16 cellular contexts compared by ENCODE assay signal in the genomic region with DNA sequence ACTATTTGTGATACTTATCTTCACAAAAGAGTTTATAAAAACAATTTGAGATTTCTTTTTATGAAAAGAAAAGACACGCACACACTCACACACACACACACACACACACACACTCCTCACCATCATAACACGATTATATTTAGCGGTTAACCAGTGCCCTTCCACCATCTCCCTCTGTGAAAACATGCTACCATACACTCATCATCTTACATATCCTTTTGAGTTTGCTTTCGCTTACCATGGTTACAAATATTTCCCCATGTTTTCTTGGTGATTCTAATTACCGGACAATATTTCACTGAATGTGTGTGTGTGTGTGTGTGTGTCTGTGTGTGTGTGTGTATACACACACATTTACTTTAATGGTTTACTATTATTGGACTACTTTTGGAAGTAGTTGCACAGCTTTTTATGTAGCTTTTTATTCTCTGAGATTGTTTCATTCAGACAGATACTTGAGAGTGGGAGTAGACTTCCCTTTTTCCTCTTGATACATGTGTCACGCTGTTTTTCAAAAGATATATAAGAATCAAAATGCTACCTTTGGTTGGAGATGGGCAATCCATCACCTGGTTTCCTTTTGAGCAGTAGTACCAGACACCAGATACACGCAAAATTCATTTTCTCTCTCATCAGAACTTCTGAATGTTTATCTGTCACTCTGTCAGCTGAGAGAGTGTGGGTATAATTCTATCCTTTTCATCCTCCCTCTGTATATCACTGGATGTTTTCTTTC.
DNase-seq lines count a peak whose midpoint lies in the region; ATAC-seq and TF ChIP-seq lines count a peak whose summit lies in the region.
"Had no signal": no experiment of that assay in that cellular context is flagged by ENCODE, and none has a peak within 500 bp of the region (broad histone marks: within the 10 kb centered on the region; RNA-seq: fewer than 3 reads in every experiment).

No MANE protein-coding gene starts in this region.

- TF ChIP-seq CTCF in GM13976 (IDR thresholded peaks at IDR 0.05; ENCODE audit: borderline replicate concordance, control extremely low read depth, extremely low read depth, insufficient read depth, missing control alignments) (no peak), activated B cell treated with CpG ODN at 0.5 μM for 24 hours (IDR thresholded peaks at IDR 0.05) (no peak), osteocyte (IDR thresholded peaks at IDR 0.05) (no peak)

- in situ Hi-C loops in GM13976 (cut with MboI; ENCODE audit: low sequenced_read_pairs, unreplicated experiment) (no loop called here), ACHN (cut with HindIII; ENCODE audit: low pct_ligation_motif_present, low pct_unique_long_range_greater_than_20kb, low sequenced_read_pairs) (no loop called here)

- DNase-seq in GM13976 (ENCODE audit: low spot score), result peak; percentile 53
- DNase-seq in activated B cell treated with CpG ODN at 0.5 μM for 24 hours, result no peak
- DNase-seq in osteocyte (ENCODE audit: extremely low spot score, unreplicated experiment), result no peak
- DNase-seq in globus pallidus (ENCODE audit: low spot score), result no peak
- no peak for DNase-seq in ACHN
- no peak for DNase-seq in H7
- DNase-seq: activated CD8-positive, alpha-beta memory T cell treated with anti-CD3 and anti-CD28 coated beads, Interleukin-2, amount 10 ng/mL, durations not matched to agents 7 days and 5 days; CD4-positive, alpha-beta memory T cell; foreskin melanocyte; MM.1S; naive thymus-derived CD4-positive, alpha-beta T cell; NCI-H226; right cardiac atrium had no signal

- ATAC-seq in GM21529 (IDR thresholded peaks at IDR 0.05; ENCODE audit: unreplicated experiment) (peak; percentile 55), activated B cell treated with CpG ODN at 0.5 μM for 24 hours (ENCODE audit: low read depth) (peak; percentile 60)
- ATAC-seq: activated CD8-positive, alpha-beta memory T cell treated with anti-CD3 and anti-CD28 coated beads, Interleukin-2, amount 10 ng/mL, durations not matched to agents 7 days and 5 days; naive thymus-derived CD4-positive, alpha-beta T cell; right cardiac atrium had no signal

- H3K9me3 Mint-ChIP-seq in activated B cell treated with CpG ODN at 0.5 μM for 24 hours (no peaks in the 10 kb centered on the region), osteocyte (ENCODE audit: unreplicated experiment) (no peaks in the 10 kb centered on the region)
- H3K9me3 Mint-ChIP-seq: CD4-positive, alpha-beta memory T cell; naive thymus-derived CD4-positive, alpha-beta T cell; T-helper 1 cell treated with Interleukin-12 subunit alpha and Interleukin-12 subunit beta and Interleukin-4 antibody, amounts not matched to agents 30 μg/mL and 1 μg/mL, for 36 hours had no signal

- no peak overlapping the region for H3K4me3 ChIP-seq in H7 (ENCODE audit: insufficient read depth, low read depth, low read length)
- H3K4me3 ChIP-seq: suprapubic skin had no signal

- CTCF ChIA-PET in activated B cell treated with CpG ODN at 0.5 μM for 24 hours (lab: Charles Lee), result interaction anchor here (0.6 to 1.0 kb wide), 3 partner anchors 9 to 1158 kb away, joined by 3 to 4 read pairs (median 3); no protein-coding TSS in a partner anchor

- peaks cover 26% of the 10 kb centered on the region for H3K36me3 Mint-ChIP-seq in activated B cell treated with CpG ODN at 0.5 μM for 24 hours (ENCODE audit: low read depth)
- peaks cover 27% of the 10 kb centered on the region for H3K36me3 Mint-ChIP-seq in osteocyte (ENCODE audit: unreplicated experiment)
- H3K36me3 Mint-ChIP-seq: CD4-positive, alpha-beta memory T cell; naive thymus-derived CD4-positive, alpha-beta T cell had no signal

- H3K27me3 Mint-ChIP-seq in activated B cell treated with CpG ODN at 0.5 μM for 24 hours, result no peaks in the 10 kb centered on the region
- H3K27me3 Mint-ChIP-seq in osteocyte (ENCODE audit: unreplicated experiment), result no peaks in the 10 kb centered on the region
- H3K27me3 Mint-ChIP-seq: activated CD8-positive, alpha-beta memory T cell treated with anti-CD3 and anti-CD28 coated beads, Interleukin-2, amount 10 ng/mL, durations not matched to agents 7 days and 5 days had no signal

- POLR2A ChIA-PET in activated B cell treated with CpG ODN at 0.5 μM for 24 hours (lab: Charles Lee), result interaction anchor here (0.9 to 1.9 kb wide), 3 partner anchors 69 to 139 kb away, joined by 3 to 8 read pairs (median 4); a partner anchor contains a TSS

- peak overlapping the region; percentile 76 for H3K27ac Mint-ChIP-seq in activated B cell treated with CpG ODN at 0.5 μM for 24 hours
- H3K27ac Mint-ChIP-seq in osteocyte (ENCODE audit: unreplicated experiment), result peak overlapping the region; percentile 20
- H3K27ac Mint-ChIP-seq: activated CD8-positive, alpha-beta memory T cell treated with anti-CD3 and anti-CD28 coated beads, Interleukin-2, amount 10 ng/mL, durations not matched to agents 7 days and 5 days; CD4-positive, alpha-beta memory T cell; naive thymus-derived CD4-positive, alpha-beta T cell; T-helper 1 cell treated with Interleukin-12 subunit alpha and Interleukin-12 subunit beta and Interleukin-4 antibody, amounts not matched to agents 30 μg/mL and 1 μg/mL, for 36 hours had no signal

- H3K4me1 Mint-ChIP-seq in activated B cell treated with CpG ODN at 0.5 μM for 24 hours (peaks cover 82% of the 10 kb centered on the region), osteocyte (ENCODE audit: unreplicated experiment) (peaks cover 49% of the 10 kb centered on the region)

- intact Hi-C loops in activated B cell treated with CpG ODN at 0.5 μM for 24 hours (cut with micrococcal nuclease), result loop anchor here (2.0 kb wide), 1 partner anchor 18 kb away; no protein-coding TSS in a partner anchor

- H3K27me3 ChIP-seq in H7 (ENCODE audit: control insufficient read depth, insufficient read depth, low read length), result no peaks in the 10 kb centered on the region
- H3K27me3 ChIP-seq: suprapubic skin had no signal

- H3K4me3 Mint-ChIP-seq in activated B cell treated with CpG ODN at 0.5 μM for 24 hours (peak overlapping the region; percentile 39), osteocyte (ENCODE audit: unreplicated experiment) (no peak overlapping the region)
- H3K4me3 Mint-ChIP-seq: activated CD8-positive, alpha-beta memory T cell treated with anti-CD3 and anti-CD28 coated beads, Interleukin-2, amount 10 ng/mL, durations not matched to agents 7 days and 5 days; CD4-positive, alpha-beta memory T cell; naive thymus-derived CD4-positive, alpha-beta T cell; T-helper 1 cell treated with Interleukin-12 subunit alpha and Interleukin-12 subunit beta and Interleukin-4 antibody, amounts not matched to agents 30 μg/mL and 1 μg/mL, for 36 hours had no signal

- no peaks in the 10 kb centered on the region for H3K36me3 ChIP-seq in H7 (replicated peaks; ENCODE audit: control insufficient read depth, insufficient read depth, low read length)
- H3K36me3 ChIP-seq: suprapubic skin had no signal
